In the genomic region with DNA sequence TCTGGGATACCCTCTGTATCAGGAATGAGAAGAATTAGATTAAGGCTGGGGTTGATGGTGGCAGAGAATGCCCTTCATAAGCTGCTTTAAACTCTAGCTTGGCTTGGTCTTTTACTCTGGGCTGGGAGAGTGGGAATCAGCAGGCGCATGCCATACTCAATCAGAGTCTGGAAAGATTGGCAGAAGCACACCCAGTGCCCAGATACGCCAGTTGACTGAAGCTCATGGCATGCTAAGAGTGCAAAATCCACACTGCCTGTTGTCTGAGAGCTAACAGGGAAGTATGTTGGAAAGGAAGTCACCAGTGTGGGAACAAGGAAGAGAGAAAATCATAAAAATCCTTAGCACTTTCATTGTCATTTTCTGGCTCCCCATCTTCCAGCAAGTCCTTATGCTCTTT, we compare ENCODE assay signal across 1 cellular context.
TF ChIP-seq lines count a peak whose summit lies in the region.

No MANE protein-coding gene starts in this region.

TF ChIP-seq in IMR-90, 13 proteins besides CTCF, POLR2A, EP300 and RAD21 (continued from another document):
- TF ChIP-seq, protein P1, sequence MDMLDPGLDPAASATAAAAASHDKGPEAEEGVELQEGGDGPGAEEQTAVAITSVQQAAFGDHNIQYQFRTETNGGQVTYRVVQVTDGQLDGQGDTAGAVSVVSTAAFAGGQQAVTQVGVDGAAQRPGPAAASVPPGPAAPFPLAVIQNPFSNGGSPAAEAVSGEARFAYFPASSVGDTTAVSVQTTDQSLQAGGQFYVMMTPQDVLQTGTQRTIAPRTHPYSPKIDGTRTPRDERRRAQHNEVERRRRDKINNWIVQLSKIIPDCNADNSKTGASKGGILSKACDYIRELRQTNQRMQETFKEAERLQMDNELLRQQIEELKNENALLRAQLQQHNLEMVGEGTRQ (IDR thresholded peaks at IDR 0.05; ENCODE audit: low read depth, low read length), result no peak
- TF ChIP-seq FOS (IDR thresholded peaks at IDR 0.05; ENCODE audit: low read depth, low read length) (no peak), MAZ (IDR thresholded peaks at IDR 0.05; ENCODE audit: borderline replicate concordance, low read depth, low read length) (no peak), RCOR1 (IDR thresholded peaks at IDR 0.05; ENCODE audit: insufficient replicate concordance, low read length) (no peak), MAFK (IDR thresholded peaks at IDR 0.05; ENCODE audit: low read depth, low read length) (no peak)
